ENCODE assay signal across 11 cellular contexts in the genomic region with DNA sequence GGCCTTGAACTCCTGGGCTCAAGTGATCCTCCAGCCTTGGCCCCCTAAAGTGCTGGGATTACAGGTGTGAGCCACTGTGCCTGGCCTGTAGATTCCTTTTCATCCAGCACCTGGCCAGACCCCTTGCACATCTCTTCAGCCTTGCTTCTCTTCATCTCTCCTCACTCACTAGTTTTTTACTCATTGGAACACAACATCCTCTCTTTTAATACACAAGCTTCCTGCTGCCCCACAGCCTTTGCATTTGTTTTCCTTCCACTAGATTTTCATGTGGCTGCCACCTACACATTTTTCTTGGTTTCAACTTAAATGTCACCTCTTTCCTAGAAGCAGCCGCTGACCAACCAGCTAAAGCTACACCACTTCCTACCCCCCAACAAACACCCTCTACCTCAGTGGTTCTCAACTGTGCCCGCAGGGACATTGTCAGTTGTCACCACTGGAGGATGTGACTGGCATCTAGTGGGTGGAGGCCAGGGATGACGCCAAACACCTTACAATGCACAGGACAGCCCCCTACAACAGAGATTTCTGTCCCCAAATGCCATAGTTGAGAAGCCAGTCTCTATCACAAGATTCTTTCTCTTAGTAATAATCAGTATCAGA. TPM values are rescaled to one million over a fixed set of nuclear protein-coding genes. Genes with fewer than 3 reads are reported as not detected.
DNase-seq lines count a peak whose midpoint lies in the region; ATAC-seq and TF ChIP-seq lines count a peak whose summit lies in the region.
"Had no signal": no experiment of that assay in that cellular context is flagged by ENCODE, and none has a peak within 500 bp of the region (broad histone marks: within the 10 kb centered on the region; RNA-seq: fewer than 3 reads in every experiment).

No MANE protein-coding gene starts in this region.

- H3K4me3 ChIP-seq in OCI-LY7 (ENCODE audit: low read depth, low read length, poor library complexity, severe bottlenecking): no peak overlapping the region
- H3K4me3 ChIP-seq: adrenal gland had no signal

- CTCF ChIA-PET in OCI-LY7 (lab: Charles Lee; ENCODE audit: unreplicated experiment): interaction anchor here (0.8 kb wide), 1 partner anchor 132 kb away, joined by 3 read pairs; no protein-coding TSS in a partner anchor

- POLR2A ChIA-PET in OCI-LY7 (lab: Charles Lee): interaction anchor here (0.7 to 3.0 kb wide), 9 partner anchors 26 to 295 kb away, joined by 3 to 10 read pairs (median 4); no protein-coding TSS in a partner anchor

- no TSS peak for BruUV-seq in OCI-LY7 (replicated peaks; lab: Mats Ljungman, UMichigan)

- no peaks in the 10 kb centered on the region for H3K79me2 ChIP-seq in OCI-LY7 (ENCODE audit: insufficient read depth, low read depth, low read length)

- peaks cover 53% of the 10 kb centered on the region for H3K4me1 ChIP-seq in OCI-LY7 (ENCODE audit: insufficient read depth, low read length, poor library complexity, severe bottlenecking)
- H3K4me1 ChIP-seq: adrenal gland had no signal

- intact Hi-C loops in OCI-LY7 (cut with micrococcal nuclease; ENCODE audit: unreplicated experiment): loop anchor here (2.0 to 10.0 kb wide), 3 partner anchors 44 to 350 kb away; no protein-coding TSS in a partner anchor

- H3K27ac ChIP-seq in OCI-LY7 (ENCODE audit: low read depth, low read length, poor library complexity, severe bottlenecking): peak overlapping the region; percentile 39
- H3K27ac ChIP-seq: adrenal gland had no signal

- TF ChIP-seq CTCF in OCI-LY7 (conservative IDR thresholded peaks at IDR 0.05; ENCODE audit: low read length): peak; percentile 51; the same call in 1 of the 2 replicates

- ATAC-seq in GM18909 (IDR thresholded peaks at IDR 0.05; ENCODE audit: poor library complexity, unreplicated experiment) (peak; percentile 49), left lobe of liver (no peak)

- H3K9me2 ChIP-seq in OCI-LY7 (ENCODE audit: insufficient read depth, low read length): no peaks in the 10 kb centered on the region

- no peaks in the 10 kb centered on the region for H3K9me3 ChIP-seq in OCI-LY7 (ENCODE audit: low read length)
- H3K9me3 ChIP-seq: adrenal gland had no signal

- no peaks in the 10 kb centered on the region for H4K20me1 ChIP-seq in OCI-LY7 (ENCODE audit: insufficient read depth, low read length)

- DNase-seq in OCI-LY7 (ENCODE audit: low spot score): peak; percentile 45
- DNase-seq in activated effector memory CD4-positive, alpha-beta T cell treated with anti-CD3 and anti-CD28 coated beads, Interleukin-2, amount 50 U/mL, for 16 hours: peak; percentile 70
- peak; percentile 6 to 67 (median 25) for DNase-seq in stimulated activated CD4-positive, alpha-beta T cell treated with anti-CD3 and anti-CD28 coated beads, TNF-alpha, amount 100 ng/mL, for 24 hours (ENCODE audit: low read depth in 3 of 3)
- DNase-seq in left lobe of liver (ENCODE audit: low spot score): no peak
- no peak for DNase-seq in HPDE6-E6E7 (ENCODE audit: extremely low spot score)
- DNase-seq in MV-4-11 (lab: John Stamatoyannopoulos, UW): no peak
- DNase-seq in NCI-H82 (lab: John Stamatoyannopoulos, UW): no peak
- DNase-seq: DND-41, NCI-H226 had no signal

- H2AFZ ChIP-seq in OCI-LY7 (ENCODE audit: low read length): peak overlapping the region; percentile 87

- H3K4me2 ChIP-seq in OCI-LY7 (ENCODE audit: low read length): peak overlapping the region; percentile 28

- no peaks in the 10 kb centered on the region for H3K36me3 ChIP-seq in OCI-LY7 (ENCODE audit: insufficient read depth, low read length)
- H3K36me3 ChIP-seq: adrenal gland had no signal

RNA-seq across cellular contexts. Expression of gene HAVCR1, which starts 33.7 kb away (rescaled TPM):
- 0.13 TPM in 1 of 2 replicates, not detected in the other for total RNA-seq in OCI-LY7 (2014; rRNA removed; shearing (Covaris generic))
- total RNA-seq in OCI-LY7 (2022) (not detected in 2 replicates), left lobe of liver (0.23 TPM)
- total RNA-seq: adrenal gland had no signal

Comparison
In these comparisons a context has a peak if more than half of its experiments do, and no peak if none do; other contexts are left out.
1. DNase-seq: peak in OCI-LY7 (single experiment), activated effector memory CD4-positive, alpha-beta T cell treated with anti-CD3 and anti-CD28 coated beads, Interleukin-2, amount 50 U/mL, for 16 hours (single experiment) and stimulated activated CD4-positive, alpha-beta T cell treated with anti-CD3 and anti-CD28 coated beads, TNF-alpha, amount 100 ng/mL, for 24 hours (3 of 3); none in left lobe of liver (single experiment), HPDE6-E6E7 (single experiment), MV-4-11 (single experiment) and NCI-H82 (single experiment).